ENCODE assay signal across 1 cellular context in the genomic region with DNA sequence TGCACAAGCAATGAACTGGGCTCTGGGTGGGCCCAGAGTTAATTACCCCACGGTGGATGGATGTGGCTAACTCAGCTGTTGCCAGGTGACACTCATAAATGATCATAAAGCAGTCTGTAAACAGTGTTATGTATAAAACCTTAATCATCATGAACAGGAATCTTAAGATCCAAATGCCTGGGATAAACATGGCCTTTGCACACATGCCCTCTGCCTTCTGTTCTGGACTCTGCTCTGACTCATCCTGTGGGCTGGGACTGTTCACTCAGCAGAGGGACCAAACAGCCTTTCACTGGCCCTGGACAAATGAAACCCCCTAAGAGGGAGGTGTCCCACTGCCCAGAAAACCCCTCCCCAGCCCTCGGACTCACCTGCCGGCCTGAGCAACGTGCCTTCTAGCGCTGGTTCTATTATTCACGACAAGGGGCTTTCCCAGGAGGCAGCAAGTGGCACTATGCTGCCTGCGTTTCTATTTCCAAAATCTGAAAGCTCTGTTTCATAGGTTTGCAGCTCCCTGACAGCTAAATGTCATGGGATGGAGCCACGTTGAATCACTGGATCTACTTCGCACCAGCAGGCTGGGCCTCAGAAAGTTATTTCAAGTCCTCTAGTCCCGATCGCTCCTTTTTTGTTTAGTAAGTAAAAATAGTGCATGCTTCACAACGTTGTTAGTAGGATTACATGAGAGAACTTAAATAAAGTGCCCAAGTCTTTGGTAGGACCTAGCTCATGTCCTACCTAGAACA.
TF ChIP-seq lines count a peak whose summit lies in the region.

No MANE protein-coding gene starts in this region.

TF ChIP-seq in liver, 16 proteins besides CTCF, POLR2A, EP300 and RAD21 (continued from another document):
- TF ChIP-seq, protein P1, sequence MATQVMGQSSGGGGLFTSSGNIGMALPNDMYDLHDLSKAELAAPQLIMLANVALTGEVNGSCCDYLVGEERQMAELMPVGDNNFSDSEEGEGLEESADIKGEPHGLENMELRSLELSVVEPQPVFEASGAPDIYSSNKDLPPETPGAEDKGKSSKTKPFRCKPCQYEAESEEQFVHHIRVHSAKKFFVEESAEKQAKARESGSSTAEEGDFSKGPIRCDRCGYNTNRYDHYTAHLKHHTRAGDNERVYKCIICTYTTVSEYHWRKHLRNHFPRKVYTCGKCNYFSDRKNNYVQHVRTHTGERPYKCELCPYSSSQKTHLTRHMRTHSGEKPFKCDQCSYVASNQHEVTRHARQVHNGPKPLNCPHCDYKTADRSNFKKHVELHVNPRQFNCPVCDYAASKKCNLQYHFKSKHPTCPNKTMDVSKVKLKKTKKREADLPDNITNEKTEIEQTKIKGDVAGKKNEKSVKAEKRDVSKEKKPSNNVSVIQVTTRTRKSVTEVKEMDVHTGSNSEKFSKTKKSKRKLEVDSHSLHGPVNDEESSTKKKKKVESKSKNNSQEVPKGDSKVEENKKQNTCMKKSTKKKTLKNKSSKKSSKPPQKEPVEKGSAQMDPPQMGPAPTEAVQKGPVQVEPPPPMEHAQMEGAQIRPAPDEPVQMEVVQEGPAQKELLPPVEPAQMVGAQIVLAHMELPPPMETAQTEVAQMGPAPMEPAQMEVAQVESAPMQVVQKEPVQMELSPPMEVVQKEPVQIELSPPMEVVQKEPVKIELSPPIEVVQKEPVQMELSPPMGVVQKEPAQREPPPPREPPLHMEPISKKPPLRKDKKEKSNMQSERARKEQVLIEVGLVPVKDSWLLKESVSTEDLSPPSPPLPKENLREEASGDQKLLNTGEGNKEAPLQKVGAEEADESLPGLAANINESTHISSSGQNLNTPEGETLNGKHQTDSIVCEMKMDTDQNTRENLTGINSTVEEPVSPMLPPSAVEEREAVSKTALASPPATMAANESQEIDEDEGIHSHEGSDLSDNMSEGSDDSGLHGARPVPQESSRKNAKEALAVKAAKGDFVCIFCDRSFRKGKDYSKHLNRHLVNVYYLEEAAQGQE (IDR thresholded peaks at IDR 0.05) = no peak
- TF ChIP-seq EGR1 (IDR thresholded peaks at IDR 0.05; ENCODE audit: low read depth in 2 of 2) = no peak
- peak; percentile 13 for TF ChIP-seq FOXA2 (IDR thresholded peaks at IDR 0.05)
- TF ChIP-seq HNF4A (conservative IDR thresholded peaks at IDR 0.05) = peak; percentile 79 to 96
- TF ChIP-seq JUND (IDR thresholded peaks at IDR 0.05) = peak; percentile 77 to 95
- TF ChIP-seq, protein P2, sequence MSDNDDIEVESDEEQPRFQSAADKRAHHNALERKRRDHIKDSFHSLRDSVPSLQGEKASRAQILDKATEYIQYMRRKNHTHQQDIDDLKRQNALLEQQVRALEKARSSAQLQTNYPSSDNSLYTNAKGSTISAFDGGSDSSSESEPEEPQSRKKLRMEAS (IDR thresholded peaks at IDR 0.05) = no peak
- no peak for TF ChIP-seq FOXA1 (IDR thresholded peaks at IDR 0.05)
- peak; percentile 25 for TF ChIP-seq YY1 (IDR thresholded peaks at IDR 0.05)
- peak; percentile 18 for TF ChIP-seq HNF4G (IDR thresholded peaks at IDR 0.05)
- peak; percentile 17 to 67 for TF ChIP-seq RXRA (IDR thresholded peaks at IDR 0.05)
- TF ChIP-seq SP1 (IDR thresholded peaks at IDR 0.05) = no peak
TF ChIP-seq in liver: peak in this region for 7.
